ENCODE assay signal across 1 cellular context in the genomic region with DNA sequence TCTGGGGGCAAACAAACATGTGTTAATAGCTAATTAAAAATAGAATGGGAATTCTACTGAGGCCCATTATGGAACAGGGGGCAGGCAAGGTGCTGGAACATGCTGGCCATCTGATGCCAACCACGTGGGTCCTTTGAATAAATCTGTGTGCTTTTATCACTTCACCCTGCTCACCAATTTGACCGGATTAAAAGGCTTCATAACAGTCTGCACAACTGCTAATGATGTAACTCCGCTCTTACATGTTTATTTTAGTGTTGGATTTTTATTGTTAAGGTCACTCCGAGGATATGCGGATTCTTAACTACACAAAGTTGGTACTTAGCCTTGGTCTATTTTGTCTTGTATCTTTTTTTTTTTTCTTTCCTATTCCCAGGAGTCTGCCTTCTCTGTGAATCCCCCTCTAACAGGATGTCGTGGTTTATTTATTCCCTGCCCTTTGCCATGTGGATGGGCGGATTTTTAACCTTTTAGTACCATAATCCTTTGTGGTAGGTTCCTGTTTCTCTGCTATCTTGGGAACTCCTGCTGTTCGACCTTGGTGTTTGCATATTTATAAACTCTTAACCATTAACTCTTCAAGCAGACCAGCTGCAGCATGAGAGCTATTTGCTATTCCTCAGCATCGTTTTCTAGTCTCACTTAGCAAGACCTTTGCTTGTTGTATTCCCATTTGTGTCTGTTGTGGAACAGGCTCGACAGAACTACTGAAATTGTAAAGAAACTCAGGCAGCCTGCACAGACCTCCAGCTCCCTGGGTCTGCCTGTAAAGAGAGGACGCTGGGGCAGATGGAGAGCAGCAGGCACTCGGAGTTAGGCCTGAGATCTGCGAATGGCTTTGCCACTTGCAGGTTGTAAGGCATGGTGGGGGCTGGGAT.
TF ChIP-seq lines count a peak whose summit lies in the region.

No MANE protein-coding gene starts in this region.

TF ChIP-seq in H1, 55 proteins besides CTCF, POLR2A, EP300 and RAD21 (continued from another document):
- TF ChIP-seq, protein P1, sequence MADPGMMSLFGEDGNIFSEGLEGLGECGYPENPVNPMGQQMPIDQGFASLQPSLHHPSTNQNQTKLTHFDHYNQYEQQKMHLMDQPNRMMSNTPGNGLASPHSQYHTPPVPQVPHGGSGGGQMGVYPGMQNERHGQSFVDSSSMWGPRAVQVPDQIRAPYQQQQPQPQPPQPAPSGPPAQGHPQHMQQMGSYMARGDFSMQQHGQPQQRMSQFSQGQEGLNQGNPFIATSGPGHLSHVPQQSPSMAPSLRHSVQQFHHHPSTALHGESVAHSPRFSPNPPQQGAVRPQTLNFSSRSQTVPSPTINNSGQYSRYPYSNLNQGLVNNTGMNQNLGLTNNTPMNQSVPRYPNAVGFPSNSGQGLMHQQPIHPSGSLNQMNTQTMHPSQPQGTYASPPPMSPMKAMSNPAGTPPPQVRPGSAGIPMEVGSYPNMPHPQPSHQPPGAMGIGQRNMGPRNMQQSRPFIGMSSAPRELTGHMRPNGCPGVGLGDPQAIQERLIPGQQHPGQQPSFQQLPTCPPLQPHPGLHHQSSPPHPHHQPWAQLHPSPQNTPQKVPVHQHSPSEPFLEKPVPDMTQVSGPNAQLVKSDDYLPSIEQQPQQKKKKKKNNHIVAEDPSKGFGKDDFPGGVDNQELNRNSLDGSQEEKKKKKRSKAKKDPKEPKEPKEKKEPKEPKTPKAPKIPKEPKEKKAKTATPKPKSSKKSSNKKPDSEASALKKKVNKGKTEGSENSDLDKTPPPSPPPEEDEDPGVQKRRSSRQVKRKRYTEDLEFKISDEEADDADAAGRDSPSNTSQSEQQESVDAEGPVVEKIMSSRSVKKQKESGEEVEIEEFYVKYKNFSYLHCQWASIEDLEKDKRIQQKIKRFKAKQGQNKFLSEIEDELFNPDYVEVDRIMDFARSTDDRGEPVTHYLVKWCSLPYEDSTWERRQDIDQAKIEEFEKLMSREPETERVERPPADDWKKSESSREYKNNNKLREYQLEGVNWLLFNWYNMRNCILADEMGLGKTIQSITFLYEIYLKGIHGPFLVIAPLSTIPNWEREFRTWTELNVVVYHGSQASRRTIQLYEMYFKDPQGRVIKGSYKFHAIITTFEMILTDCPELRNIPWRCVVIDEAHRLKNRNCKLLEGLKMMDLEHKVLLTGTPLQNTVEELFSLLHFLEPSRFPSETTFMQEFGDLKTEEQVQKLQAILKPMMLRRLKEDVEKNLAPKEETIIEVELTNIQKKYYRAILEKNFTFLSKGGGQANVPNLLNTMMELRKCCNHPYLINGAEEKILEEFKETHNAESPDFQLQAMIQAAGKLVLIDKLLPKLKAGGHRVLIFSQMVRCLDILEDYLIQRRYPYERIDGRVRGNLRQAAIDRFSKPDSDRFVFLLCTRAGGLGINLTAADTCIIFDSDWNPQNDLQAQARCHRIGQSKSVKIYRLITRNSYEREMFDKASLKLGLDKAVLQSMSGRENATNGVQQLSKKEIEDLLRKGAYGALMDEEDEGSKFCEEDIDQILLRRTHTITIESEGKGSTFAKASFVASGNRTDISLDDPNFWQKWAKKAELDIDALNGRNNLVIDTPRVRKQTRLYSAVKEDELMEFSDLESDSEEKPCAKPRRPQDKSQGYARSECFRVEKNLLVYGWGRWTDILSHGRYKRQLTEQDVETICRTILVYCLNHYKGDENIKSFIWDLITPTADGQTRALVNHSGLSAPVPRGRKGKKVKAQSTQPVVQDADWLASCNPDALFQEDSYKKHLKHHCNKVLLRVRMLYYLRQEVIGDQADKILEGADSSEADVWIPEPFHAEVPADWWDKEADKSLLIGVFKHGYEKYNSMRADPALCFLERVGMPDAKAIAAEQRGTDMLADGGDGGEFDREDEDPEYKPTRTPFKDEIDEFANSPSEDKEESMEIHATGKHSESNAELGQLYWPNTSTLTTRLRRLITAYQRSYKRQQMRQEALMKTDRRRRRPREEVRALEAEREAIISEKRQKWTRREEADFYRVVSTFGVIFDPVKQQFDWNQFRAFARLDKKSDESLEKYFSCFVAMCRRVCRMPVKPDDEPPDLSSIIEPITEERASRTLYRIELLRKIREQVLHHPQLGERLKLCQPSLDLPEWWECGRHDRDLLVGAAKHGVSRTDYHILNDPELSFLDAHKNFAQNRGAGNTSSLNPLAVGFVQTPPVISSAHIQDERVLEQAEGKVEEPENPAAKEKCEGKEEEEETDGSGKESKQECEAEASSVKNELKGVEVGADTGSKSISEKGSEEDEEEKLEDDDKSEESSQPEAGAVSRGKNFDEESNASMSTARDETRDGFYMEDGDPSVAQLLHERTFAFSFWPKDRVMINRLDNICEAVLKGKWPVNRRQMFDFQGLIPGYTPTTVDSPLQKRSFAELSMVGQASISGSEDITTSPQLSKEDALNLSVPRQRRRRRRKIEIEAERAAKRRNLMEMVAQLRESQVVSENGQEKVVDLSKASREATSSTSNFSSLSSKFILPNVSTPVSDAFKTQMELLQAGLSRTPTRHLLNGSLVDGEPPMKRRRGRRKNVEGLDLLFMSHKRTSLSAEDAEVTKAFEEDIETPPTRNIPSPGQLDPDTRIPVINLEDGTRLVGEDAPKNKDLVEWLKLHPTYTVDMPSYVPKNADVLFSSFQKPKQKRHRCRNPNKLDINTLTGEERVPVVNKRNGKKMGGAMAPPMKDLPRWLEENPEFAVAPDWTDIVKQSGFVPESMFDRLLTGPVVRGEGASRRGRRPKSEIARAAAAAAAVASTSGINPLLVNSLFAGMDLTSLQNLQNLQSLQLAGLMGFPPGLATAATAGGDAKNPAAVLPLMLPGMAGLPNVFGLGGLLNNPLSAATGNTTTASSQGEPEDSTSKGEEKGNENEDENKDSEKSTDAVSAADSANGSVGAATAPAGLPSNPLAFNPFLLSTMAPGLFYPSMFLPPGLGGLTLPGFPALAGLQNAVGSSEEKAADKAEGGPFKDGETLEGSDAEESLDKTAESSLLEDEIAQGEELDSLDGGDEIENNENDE (IDR thresholded peaks at IDR 0.05; ENCODE audit: insufficient replicate concordance, low read length), result no peak
- no peak for TF ChIP-seq SIX5 (IDR thresholded peaks at IDR 0.05; ENCODE audit: low read depth, low read length)
- TF ChIP-seq MAFK (IDR thresholded peaks at IDR 0.05; ENCODE audit: low read depth, low read length), result no peak
- TF ChIP-seq RXRA (IDR thresholded peaks at IDR 0.05; ENCODE audit: insufficient read depth, low read depth, low read length), result no peak
- TF ChIP-seq SIRT6 (IDR thresholded peaks at IDR 0.05; ENCODE audit: low read length), result no peak
- no peak for TF ChIP-seq NANOG (IDR thresholded peaks at IDR 0.05; ENCODE audit: insufficient read depth, low read depth, low read length, poor library complexity, severe bottlenecking)
- TF ChIP-seq GTF2F1 (IDR thresholded peaks at IDR 0.05; ENCODE audit: borderline replicate concordance, low read depth, low read length), result no peak
- no peak for TF ChIP-seq BCL11A (IDR thresholded peaks at IDR 0.05; ENCODE audit: low read depth in 2 of 2, low read length in 2 of 2)
- no peak for TF ChIP-seq JUN (IDR thresholded peaks at IDR 0.05; ENCODE audit: low read depth, low read length)
- no peak for TF ChIP-seq YY1 (IDR thresholded peaks at IDR 0.05; ENCODE audit: low read depth, low read length)
